In the genomic region with DNA sequence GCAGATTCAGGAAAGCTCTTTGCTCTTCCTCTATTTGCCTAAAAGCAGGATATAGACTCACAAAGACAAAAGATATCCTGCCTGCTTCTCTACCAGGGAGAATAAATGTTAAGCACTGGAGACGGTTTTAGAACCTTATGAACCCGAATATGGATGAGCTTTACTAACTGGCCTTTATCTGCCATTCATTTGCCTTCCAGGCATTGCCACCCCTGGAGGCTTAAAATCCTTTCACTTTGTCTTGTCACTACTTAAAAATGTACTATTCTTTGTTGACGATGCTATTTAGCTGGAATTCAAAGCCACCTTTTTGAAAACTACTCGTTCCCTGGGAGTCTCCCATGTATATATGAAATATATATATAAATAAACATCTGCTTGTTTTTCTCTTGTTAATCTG, we compare ENCODE assay signal across 17 cellular contexts. TPM values are rescaled to one million over a fixed set of nuclear protein-coding genes. Genes with fewer than 3 reads are reported as not detected.
"Had no signal": no experiment of that assay in that cellular context is flagged by ENCODE, and none has a peak within 500 bp of the region (broad histone marks: within the 10 kb centered on the region; RNA-seq: fewer than 3 reads in every experiment).

No MANE protein-coding gene starts in this region.

- H3K4me1 Mint-ChIP-seq: activated naive CD4-positive, alpha-beta T cell treated with anti-CD3 and anti-CD28 coated beads, Interleukin-2, amount 10 ng/mL, durations not matched to agents 7 days and 5 days; central memory CD8-positive, alpha-beta T cell; immature natural killer cell; nephron progenitor cell; T-helper 17 cell had no signal

- H3K36me3 Mint-ChIP-seq: activated naive CD4-positive, alpha-beta T cell treated with anti-CD3 and anti-CD28 coated beads, Interleukin-2, amount 10 ng/mL, durations not matched to agents 7 days and 5 days; brain; immature natural killer cell had no signal

- ATAC-seq: left colon, T-helper 17 cell had no signal

- H3K27me3 Mint-ChIP-seq: central memory CD8-positive, alpha-beta T cell; T-helper 17 cell had no signal

- DNase-seq: activated CD4-positive, alpha-beta T cell treated with anti-CD3 and anti-CD28 coated beads, Interleukin-2, amount 50 U/mL, for 1 hour; activated naive CD4-positive, alpha-beta T cell treated with anti-CD3 and anti-CD28 coated beads, Interleukin-2, amount 10 ng/mL, durations not matched to agents 7 days and 5 days; activated T-cell treated with anti-CD3 and anti-CD28 coated beads for 4 hours; amniotic stem cell; cortex of kidney; effector CD8-positive, alpha-beta T cell; immature natural killer cell; left colon; nephron progenitor cell; posterior cingulate gyrus; stimulated activated CD4-positive, alpha-beta T cell treated with anti-CD3 and anti-CD28 coated beads, Interleukin-4, amount 100 ng/mL, for 4 hours; T-helper 17 cell had no signal

- H3K9me3 Mint-ChIP-seq: activated naive CD4-positive, alpha-beta T cell treated with anti-CD3 and anti-CD28 coated beads, Interleukin-2, amount 10 ng/mL, durations not matched to agents 7 days and 5 days; central memory CD8-positive, alpha-beta T cell had no signal

- H3K27ac Mint-ChIP-seq: activated naive CD4-positive, alpha-beta T cell treated with anti-CD3 and anti-CD28 coated beads, Interleukin-2, amount 10 ng/mL, durations not matched to agents 7 days and 5 days; activated T-helper 2 cell treated with anti-CD3 and anti-CD28 coated beads, Interferon-gamma antibody, Interleukin-2, Interleukin-4, amounts not matched to agents 10 μg/mL and 5 μg/mL and 100 μg/mL, durations not matched to agents 14 hours and 24 hours and 36 hours; immature natural killer cell; nephron progenitor cell; T-helper 17 cell had no signal

- H3K27ac ChIP-seq: epithelial cell of prostate had no signal

- H3K4me3 Mint-ChIP-seq: activated naive CD4-positive, alpha-beta T cell treated with anti-CD3 and anti-CD28 coated beads, Interleukin-2, amount 10 ng/mL, durations not matched to agents 7 days and 5 days; brain; central memory CD8-positive, alpha-beta T cell; immature natural killer cell; nephron progenitor cell; T-helper 17 cell had no signal

RNA-seq across cellular contexts. Expression of a gene that starts 23.2 kb away (rescaled TPM):
- total RNA-seq: activated CD8-positive, alpha-beta memory T cell treated with anti-CD3 and anti-CD28 coated beads for 36 hours; activated T-helper 2 cell treated with anti-CD3 and anti-CD28 coated beads, Interferon-gamma antibody, Interleukin-2, Interleukin-4, amounts not matched to agents 10 μg/mL and 5 μg/mL and 100 μg/mL, durations not matched to agents 14 hours and 24 hours and 36 hours; T-helper 17 cell had no signal
